Comparison of ENCODE assay signal across 10 cellular contexts in genomic region chr12:16606936-16607335, GRCh38. TPM values are rescaled to one million over a fixed set of nuclear protein-coding genes. Genes with fewer than 3 reads are reported as not detected.
DNase-seq lines count a peak whose midpoint lies in the region; ATAC-seq and TF ChIP-seq lines count a peak whose summit lies in the region.
"Had no signal": no experiment of that assay in that cellular context is flagged by ENCODE, and none has a peak within 500 bp of the region (broad histone marks: within the 10 kb centered on the region; RNA-seq: fewer than 3 reads in every experiment).

No MANE protein-coding gene starts in this region.

- H3K27ac ChIP-seq in mammary epithelial cell (ENCODE audit: insufficient read depth, low read depth, low read length) = no peak overlapping the region
- H3K27ac ChIP-seq in lung (ENCODE audit: low read depth in 1 of 2, low read length in 1 of 2) = peak overlapping the region in 1 of 2 donors; percentile 91
- H3K27ac ChIP-seq in thymus (ENCODE audit: low read depth) = peak overlapping the region; percentile 46

- in situ Hi-C loops in mammary epithelial cell (cut with MboI; ENCODE audit: low sequenced_read_pairs in 2 of 2) = no loop called here

- TF ChIP-seq POLR2A in erythroblast (IDR thresholded peaks at IDR 0.05; ENCODE audit: low read length) = no peak

- no peaks in the 10 kb centered on the region for H3K79me2 ChIP-seq in mammary epithelial cell (ENCODE audit: insufficient read depth, low read length)

- DNase-seq in DMS79 treated with DMSO at 0.1 percent for 48 hours (lab: John Stamatoyannopoulos, UW) (peak; percentile 64), DMS79 (lab: John Stamatoyannopoulos, UW) (no peak), mammary epithelial cell (no peak), lung (ENCODE audit: low spot score) (no peak), erythroblast (lab: John Stamatoyannopoulos, UW) (no peak), OCI-M2 (lab: John Stamatoyannopoulos, UW; ENCODE audit: unreplicated experiment) (no peak)
- no peak for DNase-seq in activated T-cell treated with anti-CD3 and anti-CD28 coated beads, Interleukin-2, amount 50 U/mL, for 1 hour

- CTCF ChIA-PET in mammary epithelial cell (lab: Charles Lee; ENCODE audit: low non-redundant PET) = interaction anchor here (0.6 kb wide), 1 partner anchor 14 kb away, joined by 3 read pairs; no protein-coding TSS in a partner anchor

- H4K20me1 ChIP-seq in mammary epithelial cell (ENCODE audit: insufficient read depth, low read length) = no peaks in the 10 kb centered on the region

- H3K4me2 ChIP-seq in mammary epithelial cell (ENCODE audit: insufficient read depth, low read depth, low read length) = peak overlapping the region; percentile 91

- H3K9ac ChIP-seq in mammary epithelial cell (ENCODE audit: insufficient read depth, low read length) = no peak overlapping the region

- H3K9me3 ChIP-seq in mammary epithelial cell (replicated peaks; ENCODE audit: insufficient read depth, low read length) (no peaks in the 10 kb centered on the region), lung (ENCODE audit: control insufficient read depth in 2 of 2, insufficient read depth in 1 of 2, low read length in 1 of 2) (peaks cover 0 to 1% of the 10 kb centered on the region in 2 donors), thymus (ENCODE audit: control insufficient read depth) (no peaks in the 10 kb centered on the region)

- intact Hi-C loops in mammary epithelial cell (cut with micrococcal nuclease) = no loop called here

- H3K36me3 ChIP-seq in mammary epithelial cell (ENCODE audit: insufficient read depth, low read length) (no peaks in the 10 kb centered on the region), lung (ENCODE audit: control insufficient read depth in 2 of 2, insufficient read depth in 2 of 2, low read length in 2 of 2) (no peaks in the 10 kb centered on the region), thymus (ENCODE audit: control insufficient read depth, insufficient read depth) (no peaks in the 10 kb centered on the region)

- H3K4me3 ChIP-seq in mammary epithelial cell (replicated peaks in 1 of 3; ENCODE audit: insufficient read depth in 1 of 3, low read depth in 2 of 3, low read length in 3 of 3) (no peak overlapping the region), lung (peak overlapping the region; percentile 50), thymus (ENCODE audit: low read length) (peak overlapping the region; percentile 32)
- H3K4me3 ChIP-seq: K562 had no signal

- no TSS peak for BruUV-seq in mammary epithelial cell (replicated peaks; lab: Mats Ljungman, UMichigan)

- dilution Hi-C loops in mammary epithelial cell (cut with HindIII; ENCODE audit: low sequenced_read_pairs) = no loop called here

- no peak for ATAC-seq in lung (ENCODE audit: insufficient read depth, low FRiP score)
- ATAC-seq: esophagus mucosa, K562 had no signal

- WGBS in mammary epithelial cell (ENCODE audit: low coverage, missing lambda C conversion rate) = 89% methylated on average over 5 of the region's 6 CpGs
- WGBS in lung, 2 donors = 27 to 28% methylated on average over 6 of the region's 6 CpGs
- 28% methylated on average over 6 of the region's 6 CpGs for WGBS in thymus

- H2AFZ ChIP-seq in mammary epithelial cell (ENCODE audit: low read depth, low read length) = peak overlapping the region; percentile 90

- TF ChIP-seq CTCF in mammary epithelial cell (conservative IDR thresholded peaks at IDR 0.05 in 1 of 2, IDR thresholded peaks at IDR 0.05 in 1 of 2; ENCODE audit: extremely low read depth in 1 of 2, insufficient read depth in 1 of 2, low read depth in 1 of 2, low read length in 2 of 2) = no peak
- TF ChIP-seq CTCF in lung (IDR thresholded peaks at IDR 0.05; ENCODE audit: control extremely low read depth, extremely low read depth) = no peak

- peaks cover 11% of the 10 kb centered on the region for H3K4me1 ChIP-seq in mammary epithelial cell (ENCODE audit: insufficient read depth, low read length)
- peaks cover 0 to 3% of the 10 kb centered on the region in 2 donors for H3K4me1 ChIP-seq in lung (ENCODE audit: control insufficient read depth in 2 of 2, insufficient read depth in 2 of 2, low read length in 2 of 2)
- H3K4me1 ChIP-seq in thymus (ENCODE audit: control insufficient read depth, insufficient read depth, low read length) = no peaks in the 10 kb centered on the region

- no peaks in the 10 kb centered on the region for H3K27me3 ChIP-seq in mammary epithelial cell (ENCODE audit: insufficient read depth, low read length)
- no peaks in the 10 kb centered on the region for H3K27me3 ChIP-seq in lung (ENCODE audit: control insufficient read depth, insufficient read depth)
- peaks cover 14% of the 10 kb centered on the region for H3K27me3 ChIP-seq in thymus (ENCODE audit: control insufficient read depth, insufficient read depth)

RNA-seq across cellular contexts. Expression of gene LMO3, which starts 1.0 kb away (rescaled TPM):
- total RNA-seq in mammary epithelial cell (not detected), lung (100 to 1,000 TPM; 171 to 176 TPM)
- polyA plus RNA-seq in mammary epithelial cell (0.10 TPM), lung (100 to 1,000 TPM in 1 of 2 donors, 10 to 100 TPM in 1; 54.0 to 103 TPM), thymus (61.9 TPM)
- not detected for polyA minus RNA-seq in mammary epithelial cell

Comparison
In these comparisons a context has a peak if more than half of its experiments do, and no peak if none do; other contexts are left out.
1. H3K4me3 ChIP-seq: peak in lung (single experiment) and thymus (single experiment); none in mammary epithelial cell (0 of 3).
2. RNA of gene LMO3, which starts 1.0 kb away (polyA plus RNA-seq): 54.0 to 103 TPM in lung and 61.9 TPM in thymus (single experiment); 0.10 TPM in mammary epithelial cell (single experiment); every median in the first group is over 10 times any median in the second.